ENCODE assay signal across 24 cellular contexts in the genomic region with DNA sequence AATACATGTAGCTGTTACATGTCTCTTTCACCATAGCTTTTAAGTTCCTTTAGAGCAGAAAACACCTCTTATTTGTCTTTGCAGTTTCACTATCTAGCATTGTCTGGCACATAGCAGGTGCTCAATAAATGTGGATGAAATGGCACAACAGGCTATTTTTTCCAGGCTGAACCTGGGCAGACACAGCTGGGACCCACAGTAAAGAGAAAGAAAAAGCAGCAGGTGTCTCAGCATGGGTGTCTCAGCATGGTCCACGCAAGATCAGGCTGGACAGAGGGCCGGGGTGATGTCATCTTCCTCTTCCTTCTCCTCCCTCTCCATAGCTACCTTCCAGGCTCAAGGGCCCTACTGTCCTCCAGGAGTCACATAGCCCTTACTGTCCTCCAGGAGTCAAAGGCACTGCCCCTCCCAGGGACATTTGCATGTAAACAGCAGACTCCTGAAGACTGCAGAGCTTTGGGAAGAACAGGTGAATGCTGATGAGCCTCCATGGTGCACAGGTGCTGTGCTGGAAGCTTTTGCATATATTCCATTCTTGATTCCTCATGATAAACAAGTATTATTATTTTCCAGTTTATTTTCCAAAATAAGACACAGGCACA.
"Had no signal": no experiment of that assay in that cellular context is flagged by ENCODE, and none has a peak within 500 bp of the region (broad histone marks: within the 10 kb centered on the region; RNA-seq: fewer than 3 reads in every experiment).

No MANE protein-coding gene starts in this region.

- H3K79me2 ChIP-seq: parathyroid adenoma had no signal

- H3K4me1 Mint-ChIP-seq: activated CD4-positive, alpha-beta T cell treated with anti-CD3 and anti-CD28 coated beads, Interleukin-2, amount 10 ng/mL, durations not matched to agents 24 days and 14 days; stimulated activated effector memory CD8-positive, alpha-beta T cell treated with anti-CD3 and anti-CD28 coated beads, Interleukin-12 subunit alpha, Interleukin-12 subunit beta, amount 100 ng/mL, for 72 hours had no signal

- ATAC-seq: activated CD8-positive, alpha-beta T cell treated with anti-CD3 and anti-CD28 coated beads, Interleukin-2, amount 10 ng/mL, durations not matched to agents 7 days and 5 days; gastroesophageal sphincter; heart left ventricle; natural killer cell treated with Interleukin-12 subunit alpha and Interleukin-12 subunit beta and Interleukin-15 and Interleukin-18, amount 100 ng/mL, for 72 hours; sciatic nerve; stimulated activated effector memory CD8-positive, alpha-beta T cell treated with anti-CD3 and anti-CD28 coated beads, Interleukin-12 subunit alpha, Interleukin-12 subunit beta, amount 100 ng/mL, for 72 hours; upper lobe of right lung had no signal

- H2AFZ ChIP-seq: parathyroid adenoma had no signal

- H3K9me3 ChIP-seq: ascending aorta, breast epithelium, esophagus muscularis mucosa, gastroesophageal sphincter, neutrophil, stomach, thoracic aorta, upper lobe of right lung had no signal

- DNase-seq: activated CD4-positive, alpha-beta T cell treated with anti-CD3 and anti-CD28 coated beads, Interleukin-2, amount 10 ng/mL, durations not matched to agents 24 days and 14 days; activated CD8-positive, alpha-beta T cell treated with anti-CD3 and anti-CD28 coated beads, Interleukin-2, amount 10 ng/mL, durations not matched to agents 7 days and 5 days; activated effector memory CD4-positive, alpha-beta T cell treated with Interleukin-2 at 50 U/mL for 16 hours; activated naive CD4-positive, alpha-beta T cell treated with anti-CD3 and anti-CD28 coated beads, Interleukin-2, amount 50 U/mL, for 16 hours; activated T-cell treated with anti-CD3 and anti-CD28 coated beads, Interleukin-2, amount 50 U/mL, for 48 hours; cortex of kidney; effector CD8-positive, alpha-beta T cell; heart left ventricle; stimulated activated CD4-positive, alpha-beta T cell treated with anti-CD3 and anti-CD28 coated beads, Interleukin-4, amount 100 ng/mL, for 24 hours; stomach; T1000; upper lobe of right lung had no signal

- H3K27ac ChIP-seq: ascending aorta, breast epithelium, esophagus muscularis mucosa, gastroesophageal sphincter, heart left ventricle, neutrophil, parathyroid adenoma, stomach, thoracic aorta, upper lobe of right lung had no signal

- H3K9me3 Mint-ChIP-seq: activated CD4-positive, alpha-beta T cell treated with anti-CD3 and anti-CD28 coated beads, Interleukin-2, amount 10 ng/mL, durations not matched to agents 24 days and 14 days; natural killer cell treated with Interleukin-12 subunit alpha and Interleukin-12 subunit beta and Interleukin-15 and Interleukin-18, amount 100 ng/mL, for 72 hours; stimulated activated effector memory CD8-positive, alpha-beta T cell treated with anti-CD3 and anti-CD28 coated beads, Interleukin-12 subunit alpha, Interleukin-12 subunit beta, amount 100 ng/mL, for 72 hours had no signal

- H3K4me1 ChIP-seq: ascending aorta, breast epithelium, esophagus muscularis mucosa, gastroesophageal sphincter, heart left ventricle, parathyroid adenoma, stomach, upper lobe of right lung had no signal

- H3K4me3 ChIP-seq: ascending aorta, breast epithelium, esophagus muscularis mucosa, gastroesophageal sphincter, heart left ventricle, lung, smooth muscle cell, stomach, thoracic aorta, upper lobe of right lung had no signal

- H3K36me3 Mint-ChIP-seq: natural killer cell treated with Interleukin-12 subunit alpha and Interleukin-12 subunit beta and Interleukin-15 and Interleukin-18, amount 100 ng/mL, for 72 hours; stimulated activated effector memory CD8-positive, alpha-beta T cell treated with anti-CD3 and anti-CD28 coated beads, Interleukin-12 subunit alpha, Interleukin-12 subunit beta, amount 100 ng/mL, for 72 hours had no signal

- H3K4me2 ChIP-seq: smooth muscle cell had no signal

- H3K27me3 ChIP-seq: ascending aorta, breast epithelium, esophagus muscularis mucosa, gastroesophageal sphincter, heart left ventricle, stomach, upper lobe of right lung had no signal

- H3K4me3 Mint-ChIP-seq: activated CD4-positive, alpha-beta T cell treated with anti-CD3 and anti-CD28 coated beads, Interleukin-2, amount 10 ng/mL, durations not matched to agents 24 days and 14 days; activated CD8-positive, alpha-beta T cell treated with anti-CD3 and anti-CD28 coated beads, Interleukin-2, amount 10 ng/mL, durations not matched to agents 7 days and 5 days; natural killer cell treated with Interleukin-12 subunit alpha and Interleukin-12 subunit beta and Interleukin-15 and Interleukin-18, amount 100 ng/mL, for 72 hours; stimulated activated effector memory CD8-positive, alpha-beta T cell treated with anti-CD3 and anti-CD28 coated beads, Interleukin-12 subunit alpha, Interleukin-12 subunit beta, amount 100 ng/mL, for 72 hours had no signal

- H3K27ac Mint-ChIP-seq: activated CD4-positive, alpha-beta T cell treated with anti-CD3 and anti-CD28 coated beads, Interleukin-2, amount 10 ng/mL, durations not matched to agents 24 days and 14 days; activated CD8-positive, alpha-beta T cell treated with anti-CD3 and anti-CD28 coated beads, Interleukin-2, amount 10 ng/mL, durations not matched to agents 7 days and 5 days; natural killer cell treated with Interleukin-12 subunit alpha and Interleukin-12 subunit beta and Interleukin-15 and Interleukin-18, amount 100 ng/mL, for 72 hours; stimulated activated effector memory CD8-positive, alpha-beta T cell treated with anti-CD3 and anti-CD28 coated beads, Interleukin-12 subunit alpha, Interleukin-12 subunit beta, amount 100 ng/mL, for 72 hours had no signal

- H3K36me3 ChIP-seq: ascending aorta, breast epithelium, esophagus muscularis mucosa, gastroesophageal sphincter, heart left ventricle, neutrophil, stomach, thoracic aorta, upper lobe of right lung had no signal

- H3K9ac ChIP-seq: parathyroid adenoma had no signal
